ENCODE assay signal across 11 cellular contexts in genomic region chr4:14575919-14576318, GRCh38.
"Had no signal": no experiment of that assay in that cellular context is flagged by ENCODE, and none has a peak within 500 bp of the region (broad histone marks: within the 10 kb centered on the region; RNA-seq: fewer than 3 reads in every experiment).

No MANE protein-coding gene starts in this region.

- H3K27ac ChIP-seq: GM23248 had no signal

- H3K36me3 ChIP-seq: HAP-1 had no signal

- H2AFZ ChIP-seq: GM23248, GM23338 had no signal

- H3K9me3 ChIP-seq: HAP-1 had no signal

- ATAC-seq: GM23338, HCT116 had no signal

- FAIRE-seq: H1, H54 had no signal

- H3K4me3 ChIP-seq: GM23248, GM23338, HAP-1 had no signal

- H3K4me2 ChIP-seq: GM23338 had no signal

- H3K4me1 ChIP-seq: HAP-1 had no signal

- H3K9ac ChIP-seq: GM23248 had no signal

- DNase-seq: GM23248, GOT3, H7, H9, HCEC 1CT, HFFc6 had no signal
